In genomic region chr9:36924071-36924470, GRCh38 we compare ENCODE assay signal across 9 cellular contexts.
DNase-seq lines count a peak whose midpoint lies in the region; ATAC-seq and TF ChIP-seq lines count a peak whose summit lies in the region.
"Had no signal": no experiment of that assay in that cellular context is flagged by ENCODE, and none has a peak within 500 bp of the region (broad histone marks: within the 10 kb centered on the region; RNA-seq: fewer than 3 reads in every experiment).

No MANE protein-coding gene starts in this region.

- H3K4me3 Mint-ChIP-seq in activated T-cell treated with anti-CD3 and anti-CD28 coated beads, Interleukin-2, amount 50 U/mL, for 4 hours: no peak overlapping the region
- no peak overlapping the region for H3K4me3 Mint-ChIP-seq in naive B cell
- H3K4me3 Mint-ChIP-seq: CD4-positive, alpha-beta T cell had no signal

- H3K36me3 ChIP-seq in colonic mucosa: no peaks in the 10 kb centered on the region

- ATAC-seq in HG03354 (IDR thresholded peaks at IDR 0.05; ENCODE audit: poor library complexity, severe bottlenecking, unreplicated experiment) (peak; percentile 42), naive B cell (ENCODE audit: low read depth in 2 of 2) (no peak), Right ventricle myocardium inferior (no peak)
- peak; percentile 75 to 76 for ATAC-seq in activated T-cell treated with anti-CD3 and anti-CD28 coated beads, Interleukin-2, amount 50 U/mL, for 4 hours

- intact Hi-C loops in Right ventricle myocardium inferior (cut with DNase I) (no loop called here), colonic mucosa (cut with DNase I) (no loop called here)

- no peaks in the 10 kb centered on the region for H3K4me1 ChIP-seq in colonic mucosa

- DNase-seq in NK-92 treated with Interleukin-12 subunit alpha and Interleukin-12 subunit beta, amount 100 ng/mL, for 24 hours (lab: John Stamatoyannopoulos, UW): peak; percentile 35
- DNase-seq in NK-92 (lab: John Stamatoyannopoulos, UW; ENCODE audit: unreplicated experiment): no peak
- no peak for DNase-seq in activated T-cell treated with anti-CD3 and anti-CD28 coated beads, Interleukin-2, amount 50 U/mL, for 4 hours
- DNase-seq in naive B cell: no peak
- DNase-seq in UCSD-AML1 (lab: John Stamatoyannopoulos, UW; ENCODE audit: unreplicated experiment): no peak
- DNase-seq in Right ventricle myocardium inferior (ENCODE audit: missing footprints): no peak
- no peak for DNase-seq in colonic mucosa
- DNase-seq: CD4-positive, alpha-beta T cell had no signal

- no peak overlapping the region for H3K27ac ChIP-seq in colonic mucosa

- peaks cover 12% of the 10 kb centered on the region for H3K4me1 Mint-ChIP-seq in activated T-cell treated with anti-CD3 and anti-CD28 coated beads, Interleukin-2, amount 50 U/mL, for 4 hours (ENCODE audit: low read depth)
- peaks cover 50 to 80% (median 69%) of the 10 kb centered on the region in 3 donors for H3K4me1 Mint-ChIP-seq in naive B cell

- no peaks in the 10 kb centered on the region for H3K9me3 ChIP-seq in colonic mucosa

- H3K36me3 Mint-ChIP-seq in activated T-cell treated with anti-CD3 and anti-CD28 coated beads, Interleukin-2, amount 50 U/mL, for 4 hours (ENCODE audit: insufficient read depth): no peaks in the 10 kb centered on the region
- peaks cover 36 to 48% of the 10 kb centered on the region in 2 donors for H3K36me3 Mint-ChIP-seq in naive B cell

- no peak overlapping the region for H3K4me3 ChIP-seq in colonic mucosa

- no peak overlapping the region for H3K9ac ChIP-seq in colonic mucosa (ENCODE audit: low read depth in 2 of 2, low read length in 2 of 2)

- H3K9me3 Mint-ChIP-seq in activated T-cell treated with anti-CD3 and anti-CD28 coated beads, Interleukin-2, amount 50 U/mL, for 4 hours: no peaks in the 10 kb centered on the region
- no peaks in the 10 kb centered on the region for H3K9me3 Mint-ChIP-seq in naive B cell
- H3K9me3 Mint-ChIP-seq: CD4-positive, alpha-beta T cell had no signal

- H3K27me3 Mint-ChIP-seq in activated T-cell treated with anti-CD3 and anti-CD28 coated beads, Interleukin-2, amount 50 U/mL, for 4 hours (ENCODE audit: low read depth): peaks cover 13% of the 10 kb centered on the region
- H3K27me3 Mint-ChIP-seq in naive B cell: no peaks in the 10 kb centered on the region

- peak overlapping the region in 4 of 6 donors; percentile 28 to 88 (median 64) for H3K27ac Mint-ChIP-seq in naive B cell
- H3K27ac Mint-ChIP-seq: CD4-positive, alpha-beta T cell had no signal

- TF ChIP-seq CTCF in colonic mucosa (IDR thresholded peaks at IDR 0.05): no peak

- H3K27me3 ChIP-seq in colonic mucosa: no peaks in the 10 kb centered on the region

Comparison
In these comparisons a context has a peak if more than half of its experiments do, and no peak if none do; other contexts are left out.
1. ATAC-seq: peak in HG03354 (single experiment) and activated T-cell treated with anti-CD3 and anti-CD28 coated beads, Interleukin-2, amount 50 U/mL, for 4 hours (2 of 2); none in naive B cell (0 of 2) and Right ventricle myocardium inferior (single experiment).